In genomic region chr1:65232402-65233122, GRCh38 we compare ENCODE assay signal across 1 cellular context.
A peak's percentile ranks its signal among the peaks of the same experiment; 100 is the strongest.
TF ChIP-seq lines count a peak whose summit lies in the region.

No MANE protein-coding gene starts in this region.

TF ChIP-seq in K562, 482 proteins besides CTCF, POLR2A, EP300 and RAD21 (continued from another document and continues in another):
- TF ChIP-seq NCOA4 (IDR thresholded peaks at IDR 0.05; ENCODE audit: partially characterized antibody) = no peak
- no peak for TF ChIP-seq CEBPZ (IDR thresholded peaks at IDR 0.05; ENCODE audit: borderline replicate concordance, low read depth, low read length)
- peak; percentile 29; the same call in 1 of the 2 replicates for TF ChIP-seq TFAP4 (CRISPR knock-in tag; IDR thresholded peaks at IDR 0.05; ENCODE audit: borderline replicate concordance)
- peak; percentile 64 for TF ChIP-seq MAFK (IDR thresholded peaks at IDR 0.05; ENCODE audit: low read length)
- TF ChIP-seq E4F1 (CRISPR knock-in tag; IDR thresholded peaks at IDR 0.05; ENCODE audit: borderline replicate concordance) = no peak
- TF ChIP-seq NCOR1 (IDR thresholded peaks at IDR 0.05) = peak; percentile 8; the same call in 1 of the 2 replicates
- 0 out of 2 replicates have a peak, but pooled peaks have one; percentile 11 for TF ChIP-seq RAD51 (IDR thresholded peaks at IDR 0.05; ENCODE audit: borderline replicate concordance, low read depth)
- TF ChIP-seq ZBTB5 (IDR thresholded peaks at IDR 0.05) = no peak
- TF ChIP-seq KLF1 (tag; IDR thresholded peaks at IDR 0.05) = no peak
- no peak for TF ChIP-seq ZNF12 (CRISPR knock-in tag; IDR thresholded peaks at IDR 0.05)
- TF ChIP-seq ADNP (tag; IDR thresholded peaks at IDR 0.05) = no peak
- TF ChIP-seq MBD1 (CRISPR knock-in tag; IDR thresholded peaks at IDR 0.05) = no peak
- TF ChIP-seq TBL1XR1 (IDR thresholded peaks at IDR 0.05; ENCODE audit: low read length in 2 of 2) = no peak
- TF ChIP-seq NR2C2 (CRISPR knock-in tag; IDR thresholded peaks at IDR 0.05) = no peak
- TF ChIP-seq NR2C2 (tag; IDR thresholded peaks at IDR 0.05) = no peak; the same call in 1 of the 2 replicates
- peak; percentile 17 to 41; a peak in 2 of 4 replicates for TF ChIP-seq FOXK2 (conservative IDR thresholded peaks at IDR 0.05 in 1 of 2, IDR thresholded peaks at IDR 0.05 in 1 of 2; ENCODE audit: low read depth in 2 of 2)
- TF ChIP-seq HDAC1 (IDR thresholded peaks at IDR 0.05) = 0 out of 4 replicates have a peak, but pooled peaks of 1 of the 2 experiments have one; percentile 8
- no peak for TF ChIP-seq SRSF3 (IDR thresholded peaks at IDR 0.05; ENCODE audit: insufficient read depth, low read length)
- no peak for TF ChIP-seq BRF1 (IDR thresholded peaks at IDR 0.05; ENCODE audit: borderline replicate concordance, extremely low read depth, insufficient read length)
- 0 out of 2 replicates have a peak, but pooled peaks have one; percentile 17 for TF ChIP-seq LCOR (CRISPR knock-in tag; IDR thresholded peaks at IDR 0.05)
- 0 out of 2 replicates have a peak, but pooled peaks have one; percentile 34 for TF ChIP-seq ZNF407 (IDR thresholded peaks at IDR 0.05; ENCODE audit: low read depth)
- 0 out of 2 replicates have a peak, but pooled peaks have one; percentile 5 for TF ChIP-seq ZNF316 (IDR thresholded peaks at IDR 0.05)
- 0 out of 2 replicates have a peak, but pooled peaks have one; percentile 13 for TF ChIP-seq CBFA2T2 (conservative IDR thresholded peaks at IDR 0.05)
- no peak for TF ChIP-seq DIDO1 (tag; IDR thresholded peaks at IDR 0.05; ENCODE audit: low read depth)
- TF ChIP-seq SAFB (IDR thresholded peaks at IDR 0.05; ENCODE audit: borderline replicate concordance, low read depth, low read length) = no peak
- TF ChIP-seq THRB (CRISPR knock-in tag; conservative IDR thresholded peaks at IDR 0.05) = no peak
- TF ChIP-seq ZBTB26 (CRISPR knock-in tag; IDR thresholded peaks at IDR 0.05) = no peak
- TF ChIP-seq LEF1 (IDR thresholded peaks at IDR 0.05) = no peak
- peak; percentile 87 for TF ChIP-seq ATF3 (IDR thresholded peaks at IDR 0.05)
- TF ChIP-seq ATF3 (CRISPR knock-in tag; conservative IDR thresholded peaks at IDR 0.05) = no peak
- TF ChIP-seq ATF4 (CRISPR knock-in tag; IDR thresholded peaks at IDR 0.05) = no peak
- TF ChIP-seq ZNF282 (CRISPR knock-in tag; IDR thresholded peaks at IDR 0.05) = no peak
- TF ChIP-seq HLTF (IDR thresholded peaks at IDR 0.05) = peak; percentile 39; the same call in 1 of the 2 replicates
- TF ChIP-seq ARID1B (IDR thresholded peaks at IDR 0.05) = peak; percentile 34
- no peak for TF ChIP-seq JUNB (CRISPR knock-in tag; conservative IDR thresholded peaks at IDR 0.05)
